Comparison of ENCODE assay signal across 8 cellular contexts in genomic region chr4:8158710-8159521, GRCh38. TPM values are rescaled to one million over a fixed set of nuclear protein-coding genes. Genes with fewer than 3 reads are reported as not detected.
A peak's percentile ranks its signal among the peaks of the same experiment; 100 is the strongest.
DNase-seq lines count a peak whose midpoint lies in the region; ATAC-seq and TF ChIP-seq lines count a peak whose summit lies in the region.

Gene ABLIM2 (minus strand): TSS chr4:8158813. CDS start chr4:8158689, 124 bp downstream.

- H3K9me3 Mint-ChIP-seq in activated naive CD4-positive, alpha-beta T cell treated with anti-CD3 and anti-CD28 coated beads, Interleukin-2, amount 50 U/mL, for 72 hours, result no peaks in the 10 kb centered on the region
- H3K9me3 Mint-ChIP-seq in glutamatergic neuron (ENCODE audit: unreplicated experiment), result peaks cover 6% of the 10 kb centered on the region

- no peaks in the 10 kb centered on the region for H3K27me3 ChIP-seq in testis

- H3K9ac ChIP-seq in SK-N-MC (ENCODE audit: insufficient read length), result no peak within 1 kb of the TSS

- H3K9me3 ChIP-seq in SK-N-MC (ENCODE audit: low read depth, low read length), result no peaks in the 10 kb centered on the region
- no peaks in the 10 kb centered on the region for H3K9me3 ChIP-seq in testis

- H3K27ac ChIP-seq in SK-N-MC (no peak within 1 kb of the TSS), testis (no peak within 1 kb of the TSS)

- H3K4me3 Mint-ChIP-seq in glutamatergic neuron (ENCODE audit: unreplicated experiment), result peak within 1 kb of the TSS; percentile 99

- peak within 1 kb of the TSS; percentile 63 to 93 for H3K27ac Mint-ChIP-seq in activated naive CD4-positive, alpha-beta T cell treated with anti-CD3 and anti-CD28 coated beads, Interleukin-2, amount 50 U/mL, for 72 hours
- peak within 1 kb of the TSS; percentile 82 for H3K27ac Mint-ChIP-seq in glutamatergic neuron (ENCODE audit: unreplicated experiment)

- peaks cover 9% of the 10 kb centered on the region for H3K4me1 ChIP-seq in testis

- WGBS in testis, 2 donors, result 0% methylated on average over 14 to 64 of the region's 94 CpGs

- peaks cover 8% of the 10 kb centered on the region for H3K27me3 Mint-ChIP-seq in glutamatergic neuron (ENCODE audit: unreplicated experiment)

- TF ChIP-seq POLR2A in testis (IDR thresholded peaks at IDR 0.05), result no peak

- DNase-seq in NCI-H1048 (lab: John Stamatoyannopoulos, UW), result peak; percentile 86
- DNase-seq in SK-N-MC (ENCODE audit: low read depth, low spot score), result peak; percentile 60
- peak; percentile 99 for DNase-seq in activated naive CD4-positive, alpha-beta T cell treated with anti-CD3 and anti-CD28 coated beads, Interleukin-2, amount 50 U/mL, for 72 hours (ENCODE audit: low spot score in 2 of 2)
- peak; percentile 100 for DNase-seq in glutamatergic neuron
- DNase-seq in omental fat pad (ENCODE audit: low spot score), result peak; percentile 80
- DNase-seq in testis, result peak; percentile 98

- H3K36me3 Mint-ChIP-seq in activated naive CD4-positive, alpha-beta T cell treated with anti-CD3 and anti-CD28 coated beads, Interleukin-2, amount 50 U/mL, for 72 hours, result peaks cover 5% of the 10 kb centered on the region in 2 donors
- H3K36me3 Mint-ChIP-seq in glutamatergic neuron (ENCODE audit: unreplicated experiment), result no peaks in the 10 kb centered on the region

- intact Hi-C loops in testis (cut with DNase I; ENCODE audit: low total_unique reads), result no loop called here

- peak within 1 kb of the TSS; percentile 88; the same call in 1 of the 2 replicates for H3K4me3 ChIP-seq in GM08714 (ENCODE audit: low read length)
- peak within 1 kb of the TSS; percentile 72 for H3K4me3 ChIP-seq in SK-N-MC
- H3K4me3 ChIP-seq in testis, result peak within 1 kb of the TSS; percentile 76 to 81

- H3K36me3 ChIP-seq in SK-N-MC (ENCODE audit: insufficient read depth, low read length), result no peaks in the 10 kb centered on the region
- H3K36me3 ChIP-seq in testis (ENCODE audit: low read depth, missing control alignments), result no peaks in the 10 kb centered on the region

- H3K4me1 Mint-ChIP-seq in glutamatergic neuron (ENCODE audit: low read depth, unreplicated experiment), result peaks cover 9% of the 10 kb centered on the region

- TF ChIP-seq CTCF in glutamatergic neuron (IDR thresholded peaks at IDR 0.05; ENCODE audit: partially characterized antibody, unreplicated experiment), result no peak
- no peak for TF ChIP-seq CTCF in omental fat pad (IDR thresholded peaks at IDR 0.05)
- peak in 1 of 3 experiments; percentile 21 for TF ChIP-seq CTCF in testis (IDR thresholded peaks at IDR 0.05)

- ATAC-seq in HG02588 (IDR thresholded peaks at IDR 0.05; ENCODE audit: unreplicated experiment) (peak; percentile 98), omental fat pad (ENCODE audit: low FRiP score) (peak; percentile 99)
- peak; percentile 98 to 99 for ATAC-seq in activated naive CD4-positive, alpha-beta T cell treated with anti-CD3 and anti-CD28 coated beads, Interleukin-2, amount 50 U/mL, for 72 hours

RNA-seq across cellular contexts. Expression of gene ABLIM2, which starts in this region (rescaled TPM):
- total RNA-seq in activated naive CD4-positive, alpha-beta T cell treated with anti-CD3 and anti-CD28 coated beads, Interleukin-2, amount 50 U/mL, for 72 hours, result under 1 TPM; 0.27 to 0.41 TPM
- 7.5 TPM for total RNA-seq in glutamatergic neuron (ENCODE audit: unreplicated experiment)
- 10 to 100 TPM; 10.1 to 34.2 (median 13.7) TPM for total RNA-seq in omental fat pad
- total RNA-seq in testis, result 1 to 10 TPM; 5.2 to 6.9 TPM
- 7.5 TPM for polyA plus RNA-seq in testis (ENCODE audit: insufficient read depth, low read depth, low replicate concordance)

Comparison
In these comparisons a context has a peak if more than half of its experiments do, and no peak if none do; other contexts are left out.
1. Peak in DNase-seq and ATAC-seq in activated naive CD4-positive, alpha-beta T cell treated with anti-CD3 and anti-CD28 coated beads, Interleukin-2, amount 50 U/mL, for 72 hours; RNA of the gene not detected or under 1 TPM.